In genomic region chr15:65888998-65889397, GRCh38 we compare ENCODE assay signal across 17 cellular contexts. TPM values are rescaled to one million over a fixed set of nuclear protein-coding genes. Genes with fewer than 3 reads are reported as not detected.
DNase-seq lines count a peak whose midpoint lies in the region; ATAC-seq lines count a peak whose summit lies in the region.
"Had no signal": no experiment of that assay in that cellular context is flagged by ENCODE, and none has a peak within 500 bp of the region (broad histone marks: within the 10 kb centered on the region; RNA-seq: fewer than 3 reads in every experiment).

No MANE protein-coding gene starts in this region.

- peaks cover 12% of the 10 kb centered on the region for H3K9me3 Mint-ChIP-seq in T-helper 1 cell treated with Interleukin-12 subunit alpha and Interleukin-12 subunit beta and Interleukin-4 antibody, amounts not matched to agents 30 μg/mL and 1 μg/mL, for 36 hours
- H3K9me3 Mint-ChIP-seq in activated naive CD8-positive, alpha-beta T cell treated with anti-CD3 and anti-CD28 coated beads, Interleukin-2, amount 10 ng/mL, durations not matched to agents 7 days and 5 days = peaks cover 3% of the 10 kb centered on the region
- H3K9me3 Mint-ChIP-seq: immature natural killer cell had no signal

- H3K27ac Mint-ChIP-seq in T-helper 1 cell treated with Interleukin-12 subunit alpha and Interleukin-12 subunit beta and Interleukin-4 antibody, amounts not matched to agents 30 μg/mL and 1 μg/mL, for 36 hours = peak overlapping the region; percentile 93
- no peak overlapping the region for H3K27ac Mint-ChIP-seq in activated naive CD8-positive, alpha-beta T cell treated with anti-CD3 and anti-CD28 coated beads, Interleukin-2, amount 10 ng/mL, durations not matched to agents 7 days and 5 days
- H3K27ac Mint-ChIP-seq: B cell had no signal

- POLR2A ChIA-PET in activated naive CD8-positive, alpha-beta T cell treated with anti-CD3 and anti-CD28 coated beads, Interleukin-2, amount 10 ng/mL, durations not matched to agents 7 days and 5 days (lab: Charles Lee) = no interaction called here

- DNase-seq in stimulated activated naive CD4-positive, alpha-beta T cell treated with Interleukin-2 at 50 U/mL for 16 hours (lab: John Stamatoyannopoulos, UW) = peak; percentile 2
- no peak for DNase-seq in stimulated activated naive CD4-positive, alpha-beta T cell (lab: John Stamatoyannopoulos, UW)
- DNase-seq in activated naive CD8-positive, alpha-beta T cell treated with anti-CD3 and anti-CD28 coated beads, Interleukin-2, amount 10 ng/mL, durations not matched to agents 7 days and 5 days = no peak
- DNase-seq in SW480 (ENCODE audit: low spot score) = no peak
- no peak for DNase-seq in germinal center (ENCODE audit: low spot score)
- DNase-seq: activated CD8-positive, alpha-beta memory T cell treated with anti-CD3 and anti-CD28 coated beads, Interleukin-2, amount 50 U/mL, for 4 hours; immature natural killer cell; left ventricle myocardium superior; mucosa of descending colon; NCI-H1105 treated with DMSO at 0.1 percent for 48 hours; NCI-H510A treated with DMSO at 0.1 percent for 48 hours; Right ventricle myocardium superior; SW 1271; tibial artery had no signal

- H3K36me3 Mint-ChIP-seq in T-helper 1 cell treated with Interleukin-12 subunit alpha and Interleukin-12 subunit beta and Interleukin-4 antibody, amounts not matched to agents 30 μg/mL and 1 μg/mL, for 36 hours (ENCODE audit: low read depth) = peaks cover 58% of the 10 kb centered on the region
- H3K36me3 Mint-ChIP-seq in activated naive CD8-positive, alpha-beta T cell treated with anti-CD3 and anti-CD28 coated beads, Interleukin-2, amount 10 ng/mL, durations not matched to agents 7 days and 5 days = peaks cover 55% of the 10 kb centered on the region

- peaks cover 65% of the 10 kb centered on the region for H3K4me1 Mint-ChIP-seq in T-helper 1 cell treated with Interleukin-12 subunit alpha and Interleukin-12 subunit beta and Interleukin-4 antibody, amounts not matched to agents 30 μg/mL and 1 μg/mL, for 36 hours (ENCODE audit: low read depth)
- peaks cover 52% of the 10 kb centered on the region for H3K4me1 Mint-ChIP-seq in activated naive CD8-positive, alpha-beta T cell treated with anti-CD3 and anti-CD28 coated beads, Interleukin-2, amount 10 ng/mL, durations not matched to agents 7 days and 5 days

- ATAC-seq in activated naive CD8-positive, alpha-beta T cell treated with anti-CD3 and anti-CD28 coated beads, Interleukin-2, amount 10 ng/mL, durations not matched to agents 7 days and 5 days (ENCODE audit: low read depth) = peak; percentile 27
- ATAC-seq in HG02870 (IDR thresholded peaks at IDR 0.05; ENCODE audit: unreplicated experiment) = no peak
- ATAC-seq: left ventricle myocardium superior, mucosa of descending colon had no signal

- no peaks in the 10 kb centered on the region for H3K27me3 Mint-ChIP-seq in T-helper 1 cell treated with Interleukin-12 subunit alpha and Interleukin-12 subunit beta and Interleukin-4 antibody, amounts not matched to agents 30 μg/mL and 1 μg/mL, for 36 hours (ENCODE audit: low read depth)
- no peaks in the 10 kb centered on the region for H3K27me3 Mint-ChIP-seq in activated naive CD8-positive, alpha-beta T cell treated with anti-CD3 and anti-CD28 coated beads, Interleukin-2, amount 10 ng/mL, durations not matched to agents 7 days and 5 days
- H3K27me3 Mint-ChIP-seq: B cell had no signal

- peak overlapping the region; percentile 42 for H3K4me3 Mint-ChIP-seq in T-helper 1 cell treated with Interleukin-12 subunit alpha and Interleukin-12 subunit beta and Interleukin-4 antibody, amounts not matched to agents 30 μg/mL and 1 μg/mL, for 36 hours
- peak overlapping the region; percentile 49 for H3K4me3 Mint-ChIP-seq in activated naive CD8-positive, alpha-beta T cell treated with anti-CD3 and anti-CD28 coated beads, Interleukin-2, amount 10 ng/mL, durations not matched to agents 7 days and 5 days
- H3K4me3 Mint-ChIP-seq: B cell, immature natural killer cell had no signal

RNA-seq across cellular contexts. Expression of gene RAB11A, which starts 19.7 kb away (rescaled TPM):
- total RNA-seq in activated naive CD8-positive, alpha-beta T cell treated with anti-CD3 and anti-CD28 coated beads, Interleukin-2, amount 10 ng/mL, durations not matched to agents 7 days and 5 days = 100 to 1,000 TPM; 141 to 151 TPM
